Comparison of ENCODE assay signal across 1 cellular context in genomic region chr20:63782051-63782471, GRCh38.
TF ChIP-seq lines count a peak whose summit lies in the region.

No MANE protein-coding gene starts in this region.

TF ChIP-seq in GM23338, 12 proteins besides CTCF, POLR2A, EP300 and RAD21 (continued from another document):
- no peak for TF ChIP-seq REST (IDR thresholded peaks at IDR 0.05; ENCODE audit: unreplicated experiment)
- no peak for TF ChIP-seq NANOG (IDR thresholded peaks at IDR 0.05; ENCODE audit: borderline replicate concordance)
- no peak for TF ChIP-seq ZNF462 (CRISPR knock-in tag; IDR thresholded peaks at IDR 0.05)
